8 cellular contexts compared by ENCODE assay signal in genomic region chr5:131169810-131170539, GRCh38. TPM values are rescaled to one million over a fixed set of nuclear protein-coding genes. Genes with fewer than 3 reads are reported as not detected.
A peak's percentile ranks its signal among the peaks of the same experiment; 100 is the strongest.
DNase-seq lines count a peak whose midpoint lies in the region; ATAC-seq, FAIRE-seq and TF ChIP-seq lines count a peak whose summit lies in the region.

No MANE protein-coding gene starts in this region.

- H3K4me3 ChIP-seq in keratinocyte (ENCODE audit: control insufficient read depth in 2 of 3, extremely low read depth in 1 of 3, insufficient read depth in 2 of 3, low read depth in 1 of 3, low read length in 3 of 3) (peak overlapping the region; percentile 66 to 79 (median 78)), suprapubic skin (peak overlapping the region; percentile 64)

- H3K27ac ChIP-seq in keratinocyte (ENCODE audit: control insufficient read depth, insufficient read depth, low read length) (peak overlapping the region; percentile 65), suprapubic skin (peak overlapping the region; percentile 65)

- dilution Hi-C loops in keratinocyte (cut with MboI; ENCODE audit: extremely low pct_ligation_motif_present, low sequenced_read_pairs): no loop called here

- peak overlapping the region; percentile 72 for H3K9ac ChIP-seq in keratinocyte (ENCODE audit: control insufficient read depth, extremely low read depth, insufficient read depth, low read length)

- H2AFZ ChIP-seq in keratinocyte (ENCODE audit: control insufficient read depth, low read length): peak overlapping the region; percentile 88

- intact Hi-C loops in activated T-helper 2 cell treated with anti-CD3 and anti-CD28 coated beads, Interferon-gamma antibody, Interleukin-2, Interleukin-4, amounts not matched to agents 10 μg/mL and 5 μg/mL and 100 μg/mL, durations not matched to agents 14 hours and 24 hours and 36 hours (cut with micrococcal nuclease): loop anchor here (1.0 to 2.0 kb wide), 6 partner anchors 39 to 465 kb away; partner anchors contain the start of gene RAPGEF6

- DNase-seq in T-helper 2 cell treated with Interferon-gamma antibody and Interleukin-4, amounts not matched to agents 5 μg/mL and 100 μg/mL, for 36 hours (ENCODE audit: low spot score): no peak
- no peak for DNase-seq in T-helper 2 cell
- DNase-seq in activated T-helper 2 cell treated with anti-CD3 and anti-CD28 coated beads, Interferon-gamma antibody, Interleukin-2, Interleukin-4, amounts not matched to agents 10 μg/mL and 5 μg/mL and 100 μg/mL, durations not matched to agents 14 hours and 24 hours and 36 hours (ENCODE audit: low spot score): no peak
- DNase-seq in keratinocyte (ENCODE audit: low read depth, low spot score): no peak
- no peak for DNase-seq in suprapubic skin (ENCODE audit: low spot score in 2 of 2)
- no peak for DNase-seq in OCI-M1 (lab: John Stamatoyannopoulos, UW)
- DNase-seq in activated CD4-positive, alpha-beta T cell treated with anti-CD3 and anti-CD28 coated beads for 4 hours: no peak

- peak overlapping the region; percentile 92 for H3K27ac Mint-ChIP-seq in T-helper 2 cell treated with Interferon-gamma antibody and Interleukin-4, amounts not matched to agents 5 μg/mL and 100 μg/mL, for 36 hours
- H3K27ac Mint-ChIP-seq in activated T-helper 2 cell treated with anti-CD3 and anti-CD28 coated beads, Interferon-gamma antibody, Interleukin-2, Interleukin-4, amounts not matched to agents 10 μg/mL and 5 μg/mL and 100 μg/mL, durations not matched to agents 14 hours and 24 hours and 36 hours: peak overlapping the region; percentile 95

- TF ChIP-seq CTCF in keratinocyte (optimal IDR thresholded peaks at IDR 0.05 in 1 of 3, IDR thresholded peaks at IDR 0.05 in 1 of 3, conservative IDR thresholded peaks at IDR 0.05 in 1 of 3; ENCODE audit: extremely low read depth in 1 of 3, insufficient read depth in 2 of 3, low read length in 3 of 3): no peak
- TF ChIP-seq CTCF in suprapubic skin (IDR thresholded peaks at IDR 0.05): no peak

- no peak for TF ChIP-seq EP300 in suprapubic skin (IDR thresholded peaks at IDR 0.05)

- ATAC-seq in HG03457 (IDR thresholded peaks at IDR 0.05; ENCODE audit: unreplicated experiment): no peak

- H3K9me3 ChIP-seq in keratinocyte (ENCODE audit: control insufficient read depth, low read depth, low read length) (no peaks in the 10 kb centered on the region), suprapubic skin (no peaks in the 10 kb centered on the region)

- peaks cover 3% of the 10 kb centered on the region for H3K4me1 ChIP-seq in keratinocyte (ENCODE audit: control insufficient read depth, extremely low read depth, insufficient read depth, low read length)
- peaks cover 24% of the 10 kb centered on the region for H3K4me1 ChIP-seq in suprapubic skin

- no peaks in the 10 kb centered on the region for H4K20me1 ChIP-seq in keratinocyte (ENCODE audit: control insufficient read depth, extremely low read depth, insufficient read depth, low read length)

- WGBS in suprapubic skin: 35% methylated on average over 16 of the region's 16 CpGs

- no peaks in the 10 kb centered on the region for H3K27me3 Mint-ChIP-seq in T-helper 2 cell treated with Interferon-gamma antibody and Interleukin-4, amounts not matched to agents 5 μg/mL and 100 μg/mL, for 36 hours (ENCODE audit: low read depth)
- no peaks in the 10 kb centered on the region for H3K27me3 Mint-ChIP-seq in activated T-helper 2 cell treated with anti-CD3 and anti-CD28 coated beads, Interferon-gamma antibody, Interleukin-2, Interleukin-4, amounts not matched to agents 10 μg/mL and 5 μg/mL and 100 μg/mL, durations not matched to agents 14 hours and 24 hours and 36 hours (ENCODE audit: low read depth)

- peaks cover 3% of the 10 kb centered on the region for H3K36me3 Mint-ChIP-seq in T-helper 2 cell treated with Interferon-gamma antibody and Interleukin-4, amounts not matched to agents 5 μg/mL and 100 μg/mL, for 36 hours (ENCODE audit: low read depth)
- H3K36me3 Mint-ChIP-seq in activated T-helper 2 cell treated with anti-CD3 and anti-CD28 coated beads, Interferon-gamma antibody, Interleukin-2, Interleukin-4, amounts not matched to agents 10 μg/mL and 5 μg/mL and 100 μg/mL, durations not matched to agents 14 hours and 24 hours and 36 hours (ENCODE audit: low read depth): no peaks in the 10 kb centered on the region

- peaks cover under 1% of the 10 kb centered on the region for H3K79me2 ChIP-seq in keratinocyte (ENCODE audit: control insufficient read depth, insufficient read depth, low read length)

- H3K27me3 ChIP-seq in keratinocyte (ENCODE audit: control insufficient read depth, extremely low read depth, insufficient read depth, low read length) (no peaks in the 10 kb centered on the region), suprapubic skin (no peaks in the 10 kb centered on the region)

- peak overlapping the region; percentile 91 for H3K4me3 Mint-ChIP-seq in T-helper 2 cell treated with Interferon-gamma antibody and Interleukin-4, amounts not matched to agents 5 μg/mL and 100 μg/mL, for 36 hours
- peak overlapping the region; percentile 99 for H3K4me3 Mint-ChIP-seq in activated T-helper 2 cell treated with anti-CD3 and anti-CD28 coated beads, Interferon-gamma antibody, Interleukin-2, Interleukin-4, amounts not matched to agents 10 μg/mL and 5 μg/mL and 100 μg/mL, durations not matched to agents 14 hours and 24 hours and 36 hours (ENCODE audit: low read depth)

- no peaks in the 10 kb centered on the region for H3K9me3 Mint-ChIP-seq in T-helper 2 cell treated with Interferon-gamma antibody and Interleukin-4, amounts not matched to agents 5 μg/mL and 100 μg/mL, for 36 hours
- H3K9me3 Mint-ChIP-seq in activated T-helper 2 cell treated with anti-CD3 and anti-CD28 coated beads, Interferon-gamma antibody, Interleukin-2, Interleukin-4, amounts not matched to agents 10 μg/mL and 5 μg/mL and 100 μg/mL, durations not matched to agents 14 hours and 24 hours and 36 hours: no peaks in the 10 kb centered on the region

- H3K4me2 ChIP-seq in keratinocyte (ENCODE audit: control insufficient read depth, extremely low read depth, insufficient read depth, low read depth, low read length): peak overlapping the region; percentile 97

- no peaks in the 10 kb centered on the region for H3K36me3 ChIP-seq in keratinocyte (ENCODE audit: control insufficient read depth in 2 of 2, extremely low read depth in 1 of 2, insufficient read depth in 2 of 2, low read length in 2 of 2)
- no peaks in the 10 kb centered on the region for H3K36me3 ChIP-seq in suprapubic skin

- H3K4me1 Mint-ChIP-seq in T-helper 2 cell treated with Interferon-gamma antibody and Interleukin-4, amounts not matched to agents 5 μg/mL and 100 μg/mL, for 36 hours (ENCODE audit: low read depth): peaks cover 37% of the 10 kb centered on the region
- peaks cover 40% of the 10 kb centered on the region for H3K4me1 Mint-ChIP-seq in activated T-helper 2 cell treated with anti-CD3 and anti-CD28 coated beads, Interferon-gamma antibody, Interleukin-2, Interleukin-4, amounts not matched to agents 10 μg/mL and 5 μg/mL and 100 μg/mL, durations not matched to agents 14 hours and 24 hours and 36 hours (ENCODE audit: low read depth)

- no peak for TF ChIP-seq POLR2A in suprapubic skin (IDR thresholded peaks at IDR 0.05)

- no peak for FAIRE-seq in keratinocyte (lab: Jason Lieb, UNC)

- no peaks in the 10 kb centered on the region for H3K9me1 ChIP-seq in keratinocyte (ENCODE audit: control insufficient read depth, extremely low read depth, insufficient read depth, low read length)

RNA-seq across cellular contexts. Expression of gene LYRM7, which starts 0.8 kb away (rescaled TPM):
- 14.0 and 20.3 TPM in 2 replicates for total RNA-seq in activated T-helper 2 cell treated with anti-CD3 and anti-CD28 coated beads, Interferon-gamma antibody, Interleukin-2, Interleukin-4, amounts not matched to agents 10 μg/mL and 5 μg/mL and 100 μg/mL, durations not matched to agents 14 hours and 24 hours and 36 hours
- 2.3 to 5.5 TPM (median 3.3 TPM) in 3 replicates for polyA plus RNA-seq in keratinocyte
- 27.2 TPM for polyA plus RNA-seq in keratinocyte (2011; ENCODE audit: low read depth)
- polyA plus RNA-seq in keratinocyte (2011; cell fraction: cytosol; rRNA removed): 2.3 and 4.1 TPM in 2 replicates
- 3.0 and 3.5 TPM in 2 replicates for polyA plus RNA-seq in keratinocyte (2011; cell fraction: nucleus; rRNA removed)
- polyA plus RNA-seq in keratinocyte (2012; ENCODE audit: low replicate concordance): 3.6 and 5.2 TPM in 2 replicates
- polyA minus RNA-seq in keratinocyte: 0.72 to 2.0 TPM (median 1.2 TPM) in 3 replicates
- 8.4 TPM for polyA minus RNA-seq in keratinocyte (2011; cell fraction: cytosol; rRNA and poly(A)+ RNA removed)
- polyA minus RNA-seq in keratinocyte (2011; cell fraction: nucleus; rRNA and poly(A)+ RNA removed): 2.6 and 3.3 TPM in 2 replicates
- total RNA-seq in suprapubic skin: 10 to 100 TPM in 1 of 4 donors, 1 to 10 TPM in 3; 7.0 to 10.4 (median 8.0) TPM

RNA-seq across cellular contexts. Expression of gene HINT1, which starts 4.9 kb away (rescaled TPM):
- total RNA-seq in activated T-helper 2 cell treated with anti-CD3 and anti-CD28 coated beads, Interferon-gamma antibody, Interleukin-2, Interleukin-4, amounts not matched to agents 10 μg/mL and 5 μg/mL and 100 μg/mL, durations not matched to agents 14 hours and 24 hours and 36 hours: 279 and 282 TPM in 2 replicates
- polyA plus RNA-seq in keratinocyte: 467 to 857 TPM (median 731 TPM) in 3 replicates
- polyA plus RNA-seq in keratinocyte (2011; ENCODE audit: low read depth): 205 TPM
- polyA plus RNA-seq in keratinocyte (2011; cell fraction: cytosol; rRNA removed): 632 and 931 TPM in 2 replicates
- polyA plus RNA-seq in keratinocyte (2011; cell fraction: nucleus; rRNA removed): 215 and 284 TPM in 2 replicates
- 444 and 445 TPM in 2 replicates for polyA plus RNA-seq in keratinocyte (2012; ENCODE audit: low replicate concordance)
- polyA minus RNA-seq in keratinocyte: 104 to 148 TPM (median 122 TPM) in 3 replicates
- 171 TPM for polyA minus RNA-seq in keratinocyte (2011; cell fraction: cytosol; rRNA and poly(A)+ RNA removed)
- polyA minus RNA-seq in keratinocyte (2011; cell fraction: nucleus; rRNA and poly(A)+ RNA removed): 40.5 and 42.9 TPM in 2 replicates
- total RNA-seq in suprapubic skin: 100 to 1,000 TPM; 150 to 239 (median 206) TPM
